Comparison of ENCODE assay signal across 7 cellular contexts in genomic region chr5:95892784-95893354, GRCh38.
DNase-seq lines count a peak whose midpoint lies in the region; ATAC-seq, FAIRE-seq and TF ChIP-seq lines count a peak whose summit lies in the region.

No MANE protein-coding gene starts in this region.

- H3K4me3 Mint-ChIP-seq in activated naive CD8-positive, alpha-beta T cell treated with anti-CD3 and anti-CD28 coated beads, Interleukin-2, amount 10 ng/mL, durations not matched to agents 7 days and 5 days, result no peak overlapping the region

- H3K79me2 ChIP-seq in DND-41 (ENCODE audit: insufficient read depth, low read length) (no peaks in the 10 kb centered on the region), keratinocyte (ENCODE audit: control insufficient read depth, insufficient read depth, low read length) (peaks cover 13% of the 10 kb centered on the region)

- H3K36me3 Mint-ChIP-seq in activated naive CD8-positive, alpha-beta T cell treated with anti-CD3 and anti-CD28 coated beads, Interleukin-2, amount 10 ng/mL, durations not matched to agents 7 days and 5 days, result peaks cover 7% of the 10 kb centered on the region

- H3K4me1 Mint-ChIP-seq in activated naive CD8-positive, alpha-beta T cell treated with anti-CD3 and anti-CD28 coated beads, Interleukin-2, amount 10 ng/mL, durations not matched to agents 7 days and 5 days, result no peaks in the 10 kb centered on the region

- TF ChIP-seq CTCF in DND-41 (IDR thresholded peaks at IDR 0.05; ENCODE audit: borderline replicate concordance, extremely low read depth, low read length, poor library complexity, severe bottlenecking) (peak; percentile 85), keratinocyte (optimal IDR thresholded peaks at IDR 0.05 in 1 of 3, IDR thresholded peaks at IDR 0.05 in 1 of 3, conservative IDR thresholded peaks at IDR 0.05 in 1 of 3; ENCODE audit: extremely low read depth in 1 of 3, insufficient read depth in 2 of 3, low read length in 3 of 3) (peak; percentile 25 to 53 (median 27))

- no peaks in the 10 kb centered on the region for H4K20me1 ChIP-seq in DND-41 (ENCODE audit: insufficient read depth, low read length)
- no peaks in the 10 kb centered on the region for H4K20me1 ChIP-seq in keratinocyte (ENCODE audit: control insufficient read depth, extremely low read depth, insufficient read depth, low read length)

- H3K9me3 ChIP-seq in DND-41 (ENCODE audit: insufficient read depth, low read length, severe bottlenecking) (no peaks in the 10 kb centered on the region), keratinocyte (ENCODE audit: control insufficient read depth, low read depth, low read length) (no peaks in the 10 kb centered on the region)

- dilution Hi-C loops in keratinocyte (cut with MboI; ENCODE audit: extremely low pct_ligation_motif_present, low sequenced_read_pairs), result no loop called here

- H2AFZ ChIP-seq in DND-41 (ENCODE audit: low read depth, low read length) (no peak overlapping the region), keratinocyte (ENCODE audit: control insufficient read depth, low read length) (no peak overlapping the region)

- no peaks in the 10 kb centered on the region for H3K9me1 ChIP-seq in keratinocyte (ENCODE audit: control insufficient read depth, extremely low read depth, insufficient read depth, low read length)

- no peaks in the 10 kb centered on the region for H3K9me3 Mint-ChIP-seq in activated naive CD8-positive, alpha-beta T cell treated with anti-CD3 and anti-CD28 coated beads, Interleukin-2, amount 10 ng/mL, durations not matched to agents 7 days and 5 days

- POLR2A ChIA-PET in activated naive CD8-positive, alpha-beta T cell treated with anti-CD3 and anti-CD28 coated beads, Interleukin-2, amount 10 ng/mL, durations not matched to agents 7 days and 5 days (lab: Charles Lee), result no interaction called here

- H3K4me1 ChIP-seq in DND-41 (ENCODE audit: insufficient read depth, low read length) (peaks cover 8% of the 10 kb centered on the region; the same call in 1 of the 2 replicates), keratinocyte (ENCODE audit: control insufficient read depth, extremely low read depth, insufficient read depth, low read length) (no peaks in the 10 kb centered on the region)

- H3K27me3 ChIP-seq in DND-41 (ENCODE audit: insufficient read depth, low read length, poor library complexity), result no peaks in the 10 kb centered on the region
- no peaks in the 10 kb centered on the region for H3K27me3 ChIP-seq in keratinocyte (ENCODE audit: control insufficient read depth, extremely low read depth, insufficient read depth, low read length)

- H3K9ac ChIP-seq in DND-41 (ENCODE audit: low read depth, low read length), result no peak overlapping the region
- H3K9ac ChIP-seq in keratinocyte (ENCODE audit: control insufficient read depth, extremely low read depth, insufficient read depth, low read length), result no peak overlapping the region

- peak; percentile 99 for ATAC-seq in DND-41 (ENCODE audit: insufficient read depth, low read depth)
- peak; percentile 66 for ATAC-seq in GM21526 (IDR thresholded peaks at IDR 0.05; ENCODE audit: low FRiP score, unreplicated experiment)
- ATAC-seq in activated naive CD8-positive, alpha-beta T cell treated with anti-CD3 and anti-CD28 coated beads, Interleukin-2, amount 10 ng/mL, durations not matched to agents 7 days and 5 days (ENCODE audit: low read depth), result peak; percentile 60
- no peak for ATAC-seq in GM18519 (IDR thresholded peaks at IDR 0.05; ENCODE audit: low FRiP score, unreplicated experiment)

- H3K27me3 Mint-ChIP-seq in activated naive CD8-positive, alpha-beta T cell treated with anti-CD3 and anti-CD28 coated beads, Interleukin-2, amount 10 ng/mL, durations not matched to agents 7 days and 5 days, result no peaks in the 10 kb centered on the region

- H3K27ac ChIP-seq in DND-41 (ENCODE audit: low read length) (no peak overlapping the region), keratinocyte (ENCODE audit: control insufficient read depth, insufficient read depth, low read length) (no peak overlapping the region)

- H3K4me2 ChIP-seq in DND-41 (ENCODE audit: insufficient read depth, low read length), result no peak overlapping the region
- H3K4me2 ChIP-seq in keratinocyte (ENCODE audit: control insufficient read depth, extremely low read depth, insufficient read depth, low read depth, low read length), result no peak overlapping the region

- H3K36me3 ChIP-seq in DND-41 (ENCODE audit: insufficient read depth, low read length), result no peaks in the 10 kb centered on the region
- peaks cover 48 to 59% of the 10 kb centered on the region in 2 experiments for H3K36me3 ChIP-seq in keratinocyte (ENCODE audit: control insufficient read depth in 2 of 2, extremely low read depth in 1 of 2, insufficient read depth in 2 of 2, low read length in 2 of 2)

- no peak overlapping the region for H3K27ac Mint-ChIP-seq in activated naive CD8-positive, alpha-beta T cell treated with anti-CD3 and anti-CD28 coated beads, Interleukin-2, amount 10 ng/mL, durations not matched to agents 7 days and 5 days

- H3K4me3 ChIP-seq in DND-41 (ENCODE audit: low read depth in 1 of 2, low read length in 2 of 2) (no peak overlapping the region), keratinocyte (ENCODE audit: control insufficient read depth in 2 of 3, extremely low read depth in 1 of 3, insufficient read depth in 2 of 3, low read depth in 1 of 3, low read length in 3 of 3) (no peak overlapping the region)

- no peak for FAIRE-seq in keratinocyte (lab: Jason Lieb, UNC)

- DNase-seq in DND-41, result peak; percentile 75
- peak; percentile 62 for DNase-seq in MV-4-11 (lab: John Stamatoyannopoulos, UW)
- no peak for DNase-seq in activated naive CD8-positive, alpha-beta T cell treated with anti-CD3 and anti-CD28 coated beads, Interleukin-2, amount 10 ng/mL, durations not matched to agents 7 days and 5 days
- no peak for DNase-seq in keratinocyte (ENCODE audit: low read depth, low spot score)
- DNase-seq in NCI-H1105 treated with DMSO at 0.1 percent for 48 hours (lab: John Stamatoyannopoulos, UW), result no peak

Comparison
In these comparisons a context has a peak if more than half of its experiments do, and no peak if none do; other contexts are left out.
1. DNase-seq: peak in DND-41 (single experiment) and MV-4-11 (single experiment); none in activated naive CD8-positive, alpha-beta T cell treated with anti-CD3 and anti-CD28 coated beads, Interleukin-2, amount 10 ng/mL, durations not matched to agents 7 days and 5 days (single experiment), keratinocyte (single experiment) and NCI-H1105 treated with DMSO at 0.1 percent for 48 hours (single experiment).